ENCODE assay signal across 20 cellular contexts in the genomic region with DNA sequence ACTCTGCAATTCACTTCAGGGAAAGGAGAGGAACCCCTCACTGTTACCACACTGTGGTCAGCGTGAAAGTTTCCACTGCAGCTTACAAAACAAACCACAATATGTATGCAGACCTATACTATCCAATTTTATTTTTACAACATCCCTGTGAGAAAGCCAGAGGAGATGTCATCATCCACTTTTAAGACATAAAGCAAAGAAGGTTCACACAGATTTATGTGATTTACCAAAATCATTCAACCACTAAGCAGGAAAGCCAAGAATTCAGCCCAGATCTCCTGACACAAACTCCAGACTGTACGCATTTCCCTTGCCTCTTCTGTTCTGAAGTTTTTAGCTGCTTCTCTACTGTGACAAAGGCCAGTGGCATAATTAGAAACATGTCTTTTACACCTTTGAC.
DNase-seq lines count a peak whose midpoint lies in the region; ATAC-seq and TF ChIP-seq lines count a peak whose summit lies in the region.
"Had no signal": no experiment of that assay in that cellular context is flagged by ENCODE, and none has a peak within 500 bp of the region (broad histone marks: within the 10 kb centered on the region; RNA-seq: fewer than 3 reads in every experiment).

No MANE protein-coding gene starts in this region.

- TF ChIP-seq CTCF in smooth muscle cell (IDR thresholded peaks at IDR 0.05; ENCODE audit: borderline replicate concordance, insufficient read depth, poor library complexity, severe bottlenecking): no peak

- H3K36me3 ChIP-seq in smooth muscle cell (ENCODE audit: low read depth): no peaks in the 10 kb centered on the region

- peak overlapping the region; percentile 47 for H3K27ac ChIP-seq in smooth muscle cell (ENCODE audit: low read depth)
- H3K27ac ChIP-seq: SK-N-MC had no signal

- H3K4me2 ChIP-seq in smooth muscle cell: peak overlapping the region; percentile 22

- no peaks in the 10 kb centered on the region for H3K9me3 ChIP-seq in smooth muscle cell (replicated peaks; ENCODE audit: low read depth)
- H3K9me3 ChIP-seq: Caco-2 had no signal

- no peak for ATAC-seq in GM19455 (IDR thresholded peaks at IDR 0.05; ENCODE audit: unreplicated experiment)
- ATAC-seq: K562, Panc1, Right ventricle myocardium inferior had no signal

- no peak overlapping the region for H3K9ac ChIP-seq in smooth muscle cell (ENCODE audit: low read depth)

- 31% methylated on average over 2 of the region's 2 CpGs for WGBS in smooth muscle cell (ENCODE audit: low lambda C conversion rate)

- DNase-seq in HT1080 (ENCODE audit: low read depth) (peak; percentile 3), SKM-1 treated with dmso at 0.1 percent for 144 hours (lab: John Stamatoyannopoulos, UW; ENCODE audit: unreplicated experiment) (peak; percentile 67), fibroblast of gingiva (ENCODE audit: low read depth) (peak; percentile 13), smooth muscle cell (lab: John Stamatoyannopoulos, UW; ENCODE audit: unreplicated experiment) (no peak), NCI-H1436 (lab: John Stamatoyannopoulos, UW) (no peak)
- no peak for DNase-seq in stimulated activated CD4-positive, alpha-beta T cell treated with anti-CD3 and anti-CD28 coated beads, Interleukin-4, amount 100 ng/mL, for 1 hour
- DNase-seq: ACHN; Caco-2; CD4-positive, CD25-positive, alpha-beta regulatory T cell; DMS153; EL; NCI-H1092; NCI-H1694; NCI-H510A treated with DMSO at 0.1 percent for 48 hours; NCI-H82 had no signal

- H2AFZ ChIP-seq in smooth muscle cell (ENCODE audit: low read depth): peak overlapping the region; percentile 4

- H4K20me1 ChIP-seq in smooth muscle cell (ENCODE audit: low read depth): no peaks in the 10 kb centered on the region

- no peaks in the 10 kb centered on the region for H3K4me1 ChIP-seq in smooth muscle cell (ENCODE audit: low read depth)
- H3K4me1 ChIP-seq: Caco-2 had no signal

- no peak overlapping the region for H3K4me3 ChIP-seq in smooth muscle cell
- H3K4me3 ChIP-seq: K562, SK-N-MC had no signal

- H3F3A ChIP-seq in smooth muscle cell (ENCODE audit: low read depth): peaks cover 4% of the 10 kb centered on the region

- H3K79me2 ChIP-seq in smooth muscle cell (ENCODE audit: low read depth): no peaks in the 10 kb centered on the region

- no peaks in the 10 kb centered on the region for H3K27me3 ChIP-seq in smooth muscle cell (ENCODE audit: low read depth)

Comparison
In these comparisons a context has a peak if more than half of its experiments do, and no peak if none do; other contexts are left out.
1. DNase-seq: peak in HT1080 (single experiment), SKM-1 treated with dmso at 0.1 percent for 144 hours (single experiment) and fibroblast of gingiva (single experiment); none in smooth muscle cell (single experiment), NCI-H1436 (single experiment) and stimulated activated CD4-positive, alpha-beta T cell treated with anti-CD3 and anti-CD28 coated beads, Interleukin-4, amount 100 ng/mL, for 1 hour (single experiment).